In genomic region chr16:27203429-27204231, GRCh38 we compare ENCODE assay signal across 8 cellular contexts. TPM values are rescaled to one million over a fixed set of nuclear protein-coding genes. Genes with fewer than 3 reads are reported as not detected.
DNase-seq lines count a peak whose midpoint lies in the region; ATAC-seq and TF ChIP-seq lines count a peak whose summit lies in the region.

TSS of gene KDM8 (plus strand) at chr16:27203526. CDS start at chr16:27210124, 6,598 bp downstream.

- H3K36me3 ChIP-seq in BE2C, result no peaks in the 10 kb centered on the region

- H3K4me3 ChIP-seq in BE2C (ENCODE audit: low read depth, low read length) (peak within 1 kb of the TSS; percentile 88), coronary artery (peak within 1 kb of the TSS; percentile 78)

- no peak for TF ChIP-seq CTCF in BE2C (IDR thresholded peaks at IDR 0.05; ENCODE audit: low read depth, low read length)
- TF ChIP-seq CTCF in coronary artery (IDR thresholded peaks at IDR 0.05), result no peak

- no peaks in the 10 kb centered on the region for H3K27me3 ChIP-seq in BE2C

- ATAC-seq in HG03460 (IDR thresholded peaks at IDR 0.05; ENCODE audit: unreplicated experiment) (peak; percentile 79), left colon (peak; percentile 91)

- peaks cover 7% of the 10 kb centered on the region for H3K4me1 ChIP-seq in BE2C

- no peaks in the 10 kb centered on the region for H3K9me3 ChIP-seq in BE2C

- DNase-seq in BE2C, result peak; percentile 99
- peak; percentile 94 for DNase-seq in GM19240 (ENCODE audit: insufficient read length, low spot score)
- peak; percentile 98 to 99 for DNase-seq in NCI-H526 (lab: John Stamatoyannopoulos, UW)
- peak; percentile 100 for DNase-seq in activated CD4-positive, alpha-beta T cell treated with anti-CD3 and anti-CD28 coated beads for 48 hours
- DNase-seq in coronary artery (ENCODE audit: low spot score), result peak; percentile 100
- peak; percentile 99 to 100 for DNase-seq in left colon
- peak; percentile 100 for DNase-seq in stimulated activated CD4-positive, alpha-beta T cell treated with anti-CD3 and anti-CD28 coated beads, Interleukin-1b, Interleukin-23, amount 100 ng/mL, for 48 hours

- intact Hi-C loops in left colon (cut with DNase I, micrococcal nuclease), result no loop called here

- H3K27ac ChIP-seq in coronary artery, result peak within 1 kb of the TSS; percentile 91 to 95

RNA-seq across cellular contexts. Expression of gene KDM8, which starts in this region (rescaled TPM):
- polyA plus RNA-seq in BE2C (2012; ENCODE audit: insufficient read depth, insufficient read length, low read depth), result 18.1 TPM
- 1 to 10 TPM; 8.8 to 9.6 TPM for total RNA-seq in left colon

Comparison
In these comparisons a context has a peak if more than half of its experiments do, and no peak if none do; other contexts are left out.
1. Peak in every context shown above with its lines: DNase-seq, ATAC-seq, H3K4me3 ChIP-seq and H3K27ac ChIP-seq.